1 cellular context compared by ENCODE assay signal in the genomic region with DNA sequence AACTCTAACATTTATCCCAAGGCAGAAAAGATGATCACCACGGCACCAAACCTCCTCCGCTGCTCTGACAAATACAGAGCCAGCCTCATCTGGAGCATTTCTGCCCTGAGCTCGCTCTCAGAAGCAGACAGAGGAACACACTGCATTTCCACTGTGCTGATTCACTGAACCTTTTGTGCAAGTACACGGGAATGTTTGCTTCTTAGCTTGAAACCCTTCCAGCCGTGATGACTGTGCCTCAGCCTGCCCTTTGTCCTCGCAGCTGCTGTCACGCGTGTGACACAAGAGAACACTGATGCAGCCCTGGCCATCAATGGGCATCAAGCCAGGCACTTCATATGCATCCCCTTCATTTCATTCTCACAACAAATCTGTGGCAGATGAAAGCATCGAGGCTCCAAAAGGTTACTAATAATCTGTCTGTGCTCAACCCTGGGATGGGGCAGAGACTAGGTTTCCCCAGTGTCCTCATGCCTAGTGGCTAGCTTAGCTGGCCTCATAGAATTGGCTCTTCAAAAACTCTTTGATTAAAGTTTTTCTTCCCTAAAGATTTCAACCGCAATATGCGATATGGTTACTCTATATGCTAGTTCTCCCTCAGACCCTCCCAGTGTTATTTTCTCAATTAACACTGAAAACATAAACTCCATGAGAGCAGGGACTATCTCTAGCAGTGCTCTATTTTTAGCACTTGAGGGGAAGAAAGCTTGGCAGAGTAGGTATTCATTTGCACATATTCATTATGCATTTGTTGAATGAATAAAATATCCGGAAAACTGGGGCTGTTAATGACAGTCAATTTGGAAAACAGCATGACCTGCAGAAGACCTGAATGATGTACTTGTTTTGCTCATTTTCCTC.
TF ChIP-seq lines count a peak whose summit lies in the region.

No MANE protein-coding gene starts in this region.

TF ChIP-seq in HepG2, 621 proteins besides CTCF, POLR2A, EP300 and RAD21 (continued from another document and continues in another):
- TF ChIP-seq MAFF (IDR thresholded peaks at IDR 0.05; ENCODE audit: low read depth, low read length) (peak; percentile 51; the same call in 1 of the 2 replicates), UBTF (CRISPR knock-in tag; IDR thresholded peaks at IDR 0.05) (peak; percentile 61), ZNF484 (CRISPR knock-in tag; IDR thresholded peaks at IDR 0.05; ENCODE audit: borderline replicate concordance, low read depth) (no peak), SMAD3 (CRISPR knock-in tag; IDR thresholded peaks at IDR 0.05) (peak; percentile 80; the same call in 1 of the 2 replicates), GATAD1 (CRISPR knock-in tag; IDR thresholded peaks at IDR 0.05) (peak; percentile 72), BRD4 (CRISPR knock-in tag; IDR thresholded peaks at IDR 0.05) (no peak), ZNF143 (CRISPR knock-in tag; IDR thresholded peaks at IDR 0.05) (no peak), GZF1 (CRISPR knock-in tag; IDR thresholded peaks at IDR 0.05) (no peak), HMG20B (CRISPR knock-in tag; conservative IDR thresholded peaks at IDR 0.05) (no peak), TSC22D2 (CRISPR knock-in tag; IDR thresholded peaks at IDR 0.05; ENCODE audit: borderline replicate concordance) (no peak), KLF16 (CRISPR knock-in tag; IDR thresholded peaks at IDR 0.05) (peak in 1 of 2 experiments; percentile 70; a peak in 2 of 4 replicates), ZNF780A (CRISPR knock-in tag; IDR thresholded peaks at IDR 0.05) (no peak), FOXP1 (IDR thresholded peaks at IDR 0.05) (no peak), FOXP1 (CRISPR knock-in tag; IDR thresholded peaks at IDR 0.05) (peak; percentile 57; the same call in 1 of the 2 replicates), ZNF792 (CRISPR knock-in tag; IDR thresholded peaks at IDR 0.05) (peak; percentile 58; the same call in 1 of the 2 replicates), ZNF772 (CRISPR knock-in tag; IDR thresholded peaks at IDR 0.05) (no peak), EEA1 (CRISPR knock-in tag; IDR thresholded peaks at IDR 0.05; ENCODE audit: borderline replicate concordance) (no peak), ZNF282 (IDR thresholded peaks at IDR 0.05; ENCODE audit: partially characterized antibody) (no peak), SALL1 (CRISPR knock-in tag; IDR thresholded peaks at IDR 0.05) (peak; percentile 93), IRF2 (CRISPR knock-in tag; IDR thresholded peaks at IDR 0.05) (peak; percentile 76), NFIB (CRISPR knock-in tag; IDR thresholded peaks at IDR 0.05; ENCODE audit: borderline replicate concordance) (no peak), ZNF30 (CRISPR knock-in tag; IDR thresholded peaks at IDR 0.05) (no peak), ZC3H4 (CRISPR knock-in tag; IDR thresholded peaks at IDR 0.05; ENCODE audit: borderline replicate concordance) (no peak), MAZ (IDR thresholded peaks at IDR 0.05; ENCODE audit: borderline replicate concordance, low read depth, low read length) (no peak), MAZ (CRISPR knock-in tag; IDR thresholded peaks at IDR 0.05; ENCODE audit: low read depth) (no peak), MTA1 (CRISPR knock-in tag; IDR thresholded peaks at IDR 0.05; ENCODE audit: borderline replicate concordance) (peak; percentile 79), ZNF44 (CRISPR knock-in tag; IDR thresholded peaks at IDR 0.05) (no peak), MIER3 (CRISPR knock-in tag; IDR thresholded peaks at IDR 0.05; ENCODE audit: borderline replicate concordance) (peak; percentile 92), PITX1 (CRISPR knock-in tag; IDR thresholded peaks at IDR 0.05) (peak; percentile 33; the same call in 1 of the 2 replicates), ZNF660 (CRISPR knock-in tag; IDR thresholded peaks at IDR 0.05; ENCODE audit: borderline replicate concordance, low read depth) (no peak), KMT2B (CRISPR knock-in tag; IDR thresholded peaks at IDR 0.05) (peak; percentile 71), SRSF9 (IDR thresholded peaks at IDR 0.05; ENCODE audit: borderline replicate concordance, insufficient read depth, low read depth, low read length, poor library complexity, severe bottlenecking) (no peak), FOXJ3 (CRISPR knock-in tag; IDR thresholded peaks at IDR 0.05; ENCODE audit: borderline replicate concordance) (no peak), ZNF644 (CRISPR knock-in tag; IDR thresholded peaks at IDR 0.05; ENCODE audit: low read depth) (0 out of 2 replicates have a peak, but pooled peaks have one; percentile 12), NFE2L2 (IDR thresholded peaks at IDR 0.05; ENCODE audit: low read length) (peak; percentile 59), NFYC (CRISPR knock-in tag; IDR thresholded peaks at IDR 0.05) (no peak; the same call in 1 of the 2 replicates), HINFP (CRISPR knock-in tag; IDR thresholded peaks at IDR 0.05; ENCODE audit: low read depth) (0 out of 2 replicates have a peak, but pooled peaks have one; percentile 28), ARID5B (CRISPR knock-in tag; IDR thresholded peaks at IDR 0.05) (peak; percentile 93), GATAD2A (CRISPR knock-in tag; IDR thresholded peaks at IDR 0.05) (peak; percentile 96), ATF7 (IDR thresholded peaks at IDR 0.05) (no peak), ATF7 (CRISPR knock-in tag; IDR thresholded peaks at IDR 0.05) (0 out of 2 replicates have a peak, but pooled peaks have one; percentile 29), PRDM10 (CRISPR knock-in tag; IDR thresholded peaks at IDR 0.05; ENCODE audit: low read depth) (no peak), JARID2 (CRISPR knock-in tag; IDR thresholded peaks at IDR 0.05; ENCODE audit: insufficient replicate concordance) (no peak), ZBTB7B (CRISPR knock-in tag; IDR thresholded peaks at IDR 0.05) (0 out of 2 replicates have a peak, but pooled peaks have one; percentile 27), SOX5 (CRISPR knock-in tag; IDR thresholded peaks at IDR 0.05; ENCODE audit: borderline replicate concordance) (peak; percentile 82)
- TF ChIP-seq, protein P1, sequence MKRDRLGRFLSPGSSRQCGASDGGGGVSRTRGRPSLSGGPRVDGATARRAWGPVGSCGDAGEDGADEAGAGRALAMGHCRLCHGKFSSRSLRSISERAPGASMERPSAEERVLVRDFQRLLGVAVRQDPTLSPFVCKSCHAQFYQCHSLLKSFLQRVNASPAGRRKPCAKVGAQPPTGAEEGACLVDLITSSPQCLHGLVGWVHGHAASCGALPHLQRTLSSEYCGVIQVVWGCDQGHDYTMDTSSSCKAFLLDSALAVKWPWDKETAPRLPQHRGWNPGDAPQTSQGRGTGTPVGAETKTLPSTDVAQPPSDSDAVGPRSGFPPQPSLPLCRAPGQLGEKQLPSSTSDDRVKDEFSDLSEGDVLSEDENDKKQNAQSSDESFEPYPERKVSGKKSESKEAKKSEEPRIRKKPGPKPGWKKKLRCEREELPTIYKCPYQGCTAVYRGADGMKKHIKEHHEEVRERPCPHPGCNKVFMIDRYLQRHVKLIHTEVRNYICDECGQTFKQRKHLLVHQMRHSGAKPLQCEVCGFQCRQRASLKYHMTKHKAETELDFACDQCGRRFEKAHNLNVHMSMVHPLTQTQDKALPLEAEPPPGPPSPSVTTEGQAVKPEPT (CRISPR knock-in tag; IDR thresholded peaks at IDR 0.05; ENCODE audit: low read depth) = no peak
- TF ChIP-seq, protein P2, sequence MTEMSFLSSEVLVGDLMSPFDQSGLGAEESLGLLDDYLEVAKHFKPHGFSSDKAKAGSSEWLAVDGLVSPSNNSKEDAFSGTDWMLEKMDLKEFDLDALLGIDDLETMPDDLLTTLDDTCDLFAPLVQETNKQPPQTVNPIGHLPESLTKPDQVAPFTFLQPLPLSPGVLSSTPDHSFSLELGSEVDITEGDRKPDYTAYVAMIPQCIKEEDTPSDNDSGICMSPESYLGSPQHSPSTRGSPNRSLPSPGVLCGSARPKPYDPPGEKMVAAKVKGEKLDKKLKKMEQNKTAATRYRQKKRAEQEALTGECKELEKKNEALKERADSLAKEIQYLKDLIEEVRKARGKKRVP (CRISPR knock-in tag; IDR thresholded peaks at IDR 0.05) = no peak
- TF ChIP-seq, protein P3, sequence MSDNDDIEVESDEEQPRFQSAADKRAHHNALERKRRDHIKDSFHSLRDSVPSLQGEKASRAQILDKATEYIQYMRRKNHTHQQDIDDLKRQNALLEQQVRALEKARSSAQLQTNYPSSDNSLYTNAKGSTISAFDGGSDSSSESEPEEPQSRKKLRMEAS (IDR thresholded peaks at IDR 0.05) = peak; percentile 50
- TF ChIP-seq, protein P4, sequence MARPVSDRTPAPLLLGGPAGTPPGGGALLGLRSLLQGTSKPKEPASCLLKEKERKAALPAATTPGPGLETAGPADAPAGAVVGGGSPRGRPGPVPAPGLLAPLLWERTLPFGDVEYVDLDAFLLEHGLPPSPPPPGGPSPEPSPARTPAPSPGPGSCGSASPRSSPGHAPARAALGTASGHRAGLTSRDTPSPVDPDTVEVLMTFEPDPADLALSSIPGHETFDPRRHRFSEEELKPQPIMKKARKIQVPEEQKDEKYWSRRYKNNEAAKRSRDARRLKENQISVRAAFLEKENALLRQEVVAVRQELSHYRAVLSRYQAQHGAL (CRISPR knock-in tag; IDR thresholded peaks at IDR 0.05; ENCODE audit: not compliant biosample characterization) = no peak
